In the genomic region with DNA sequence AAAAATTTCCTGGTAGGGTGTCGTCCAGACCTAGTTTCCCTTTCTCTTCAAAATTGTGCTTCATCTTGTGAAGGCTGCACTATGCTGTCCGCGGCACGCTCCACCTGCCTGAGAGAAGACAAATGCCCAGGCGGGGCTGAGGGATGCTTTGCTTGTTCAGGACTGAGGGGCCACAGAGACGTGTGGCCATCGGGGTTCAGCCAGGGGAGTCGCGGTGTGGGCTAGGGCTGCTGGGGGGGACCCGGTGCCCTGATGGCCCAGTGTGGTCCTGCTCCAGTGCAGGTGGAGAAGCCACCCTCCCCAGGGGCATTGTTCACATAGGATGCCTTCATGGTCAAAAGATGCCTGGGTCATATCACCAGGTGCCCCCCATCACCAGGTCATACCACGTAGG, we compare ENCODE assay signal across 21 cellular contexts.
"Had no signal": no experiment of that assay in that cellular context is flagged by ENCODE, and none has a peak within 500 bp of the region (broad histone marks: within the 10 kb centered on the region; RNA-seq: fewer than 3 reads in every experiment).

No MANE protein-coding gene starts in this region.

- DNase-seq: activated CD4-positive, alpha-beta T cell treated with anti-CD3 and anti-CD28 coated beads for 48 hours; activated CD4-positive, alpha-beta T cell treated with anti-CD3 and anti-CD28 coated beads, Interleukin-2, amount 50 U/mL, for 4 hours; activated CD4-positive, CD25-positive, alpha-beta regulatory T cell treated with anti-CD3 and anti-CD28 coated beads, Interleukin-2, amount 50 U/mL, for 72 hours; activated CD8-positive, alpha-beta T cell treated with anti-CD3 and anti-CD28 coated beads, Interleukin-2, amount 10 ng/mL, durations not matched to agents 7 days and 5 days; activated gamma-delta T cell; activated naive CD4-positive, alpha-beta T cell treated with anti-CD3 and anti-CD28 coated beads for 36 hours; activated T-cell treated with anti-CD3 and anti-CD28 coated beads, Interleukin-2, amount 50 U/mL, for 24 hours; amygdala; MG63; MV-4-11; NCI-H1092 treated with DMSO at 0.1 percent for 48 hours; NCI-H1417 treated with DMSO at 0.1 percent for 48 hours; NCI-H1694 treated with DMSO at 0.1 percent for 48 hours; NCI-H2081; NCI-H510A treated with DMSO at 0.1 percent for 48 hours; NCI-H69; SHP77 treated with DMSO at 0.1 percent for 48 hours had no signal

- H3K27me3 Mint-ChIP-seq: activated naive CD8-positive, alpha-beta T cell had no signal

- H3K9me3 Mint-ChIP-seq: activated naive CD4-positive, alpha-beta T cell treated with anti-CD3 and anti-CD28 coated beads for 36 hours; activated T-helper 1 cell treated with anti-CD3 and anti-CD28 coated beads, Interleukin-12 subunit alpha, Interleukin-12 subunit beta, Interleukin-2, Interleukin-4 antibody, amounts not matched to agents 30 ng/mL and 10 ng/mL and 1 ng/mL, durations not matched to agents 14 hours and 24 hours and 36 hours; T-helper 1 cell treated with Interleukin-12 subunit alpha and Interleukin-12 subunit beta and Interleukin-4 antibody, amounts not matched to agents 30 μg/mL and 1 μg/mL, for 36 hours had no signal

- H3K9me3 ChIP-seq: MG63 had no signal

- ATAC-seq: activated CD8-positive, alpha-beta T cell treated with anti-CD3 and anti-CD28 coated beads, Interleukin-2, amount 10 ng/mL, durations not matched to agents 7 days and 5 days; WTC11 had no signal

- H3K4me3 Mint-ChIP-seq: activated CD8-positive, alpha-beta T cell treated with anti-CD3 and anti-CD28 coated beads, Interleukin-2, amount 10 ng/mL, durations not matched to agents 7 days and 5 days; activated naive CD4-positive, alpha-beta T cell treated with anti-CD3 and anti-CD28 coated beads for 36 hours; activated naive CD8-positive, alpha-beta T cell; activated T-cell treated with anti-CD3 and anti-CD28 coated beads, Interleukin-2, amount 50 U/mL, for 24 hours; activated T-helper 1 cell treated with anti-CD3 and anti-CD28 coated beads, Interleukin-12 subunit alpha, Interleukin-12 subunit beta, Interleukin-2, Interleukin-4 antibody, amounts not matched to agents 30 ng/mL and 10 ng/mL and 1 ng/mL, durations not matched to agents 14 hours and 24 hours and 36 hours; T-helper 1 cell treated with Interleukin-12 subunit alpha and Interleukin-12 subunit beta and Interleukin-4 antibody, amounts not matched to agents 30 μg/mL and 1 μg/mL, for 36 hours; WTC11 had no signal

- H3K36me3 Mint-ChIP-seq: activated naive CD8-positive, alpha-beta T cell had no signal

- H3K27ac Mint-ChIP-seq: activated CD8-positive, alpha-beta T cell treated with anti-CD3 and anti-CD28 coated beads, Interleukin-2, amount 10 ng/mL, durations not matched to agents 7 days and 5 days; activated naive CD4-positive, alpha-beta T cell treated with anti-CD3 and anti-CD28 coated beads for 36 hours; activated naive CD8-positive, alpha-beta T cell; activated T-cell treated with anti-CD3 and anti-CD28 coated beads, Interleukin-2, amount 50 U/mL, for 24 hours; activated T-helper 1 cell treated with anti-CD3 and anti-CD28 coated beads, Interleukin-12 subunit alpha, Interleukin-12 subunit beta, Interleukin-2, Interleukin-4 antibody, amounts not matched to agents 30 ng/mL and 10 ng/mL and 1 ng/mL, durations not matched to agents 14 hours and 24 hours and 36 hours; T-helper 1 cell treated with Interleukin-12 subunit alpha and Interleukin-12 subunit beta and Interleukin-4 antibody, amounts not matched to agents 30 μg/mL and 1 μg/mL, for 36 hours; WTC11 had no signal

- H3K4me3 ChIP-seq: MG63 had no signal

- H3K27me3 ChIP-seq: MG63 had no signal

- H3K36me3 ChIP-seq: MG63 had no signal
